Comparison of ENCODE assay signal across 12 cellular contexts in the genomic region with DNA sequence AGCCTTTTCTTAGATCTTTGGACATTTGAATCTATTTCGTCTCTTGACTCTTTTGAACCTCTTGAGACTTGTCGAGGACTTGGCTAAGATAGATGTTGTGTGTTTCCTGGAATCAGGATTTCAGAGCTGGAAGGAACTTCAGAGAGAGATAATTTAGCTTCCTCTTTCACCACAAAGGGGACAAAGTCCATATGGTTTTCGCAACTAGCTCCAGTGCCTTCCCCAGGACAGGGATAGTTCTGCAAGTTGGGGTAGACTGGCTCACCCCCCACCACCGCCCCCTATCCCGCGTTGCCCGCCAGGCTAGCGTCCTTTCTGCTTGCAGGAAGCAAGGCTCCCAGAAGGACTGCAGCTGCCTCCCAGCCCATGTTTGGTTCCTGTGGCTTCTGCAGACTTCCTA.
A peak's percentile ranks its signal among the peaks of the same experiment; 100 is the strongest.
DNase-seq lines count a peak whose midpoint lies in the region; ATAC-seq and TF ChIP-seq lines count a peak whose summit lies in the region.
"Had no signal": no experiment of that assay in that cellular context is flagged by ENCODE, and none has a peak within 500 bp of the region (broad histone marks: within the 10 kb centered on the region; RNA-seq: fewer than 3 reads in every experiment).

No MANE protein-coding gene starts in this region.

- 48 to 62% methylated on average over 7 to 8 of the region's 8 CpGs for WGBS in body of pancreas, 2 donors
- WGBS in liver: 4% methylated on average over 8 of the region's 8 CpGs
- WGBS in neuronal stem cell (ENCODE audit: extremely low coverage in 2 of 2, insufficient read length in 2 of 2, insufficient replicate concordance in 1 of 2), 2 donors: no CpG with 5 or more reads among the region's 8 CpGs

- no peak overlapping the region for H3K14ac ChIP-seq in neuronal stem cell (ENCODE audit: low read length)

- H3K18ac ChIP-seq in neuronal stem cell (ENCODE audit: low read length): no peak overlapping the region

- TF ChIP-seq POLR2A in body of pancreas (IDR thresholded peaks at IDR 0.05): no peak

- peaks cover 78% of the 10 kb centered on the region for H3K79me2 ChIP-seq in Loucy (ENCODE audit: insufficient read depth, low read length)

- H3K4me3 ChIP-seq in Loucy (ENCODE audit: low read length, poor library complexity, severe bottlenecking): no peak overlapping the region
- no peak overlapping the region for H3K4me3 ChIP-seq in body of pancreas
- peak overlapping the region in 2 of 3 donors; percentile 7 to 35 for H3K4me3 ChIP-seq in liver (ENCODE audit: low read depth in 1 of 3, low read length in 3 of 3)
- no peak overlapping the region for H3K4me3 ChIP-seq in upper lobe of right lung
- no peak overlapping the region for H3K4me3 ChIP-seq in neuronal stem cell (ENCODE audit: low read length in 2 of 2)
- H3K4me3 ChIP-seq: dorsolateral prefrontal cortex had no signal

- H3K9me2 ChIP-seq in Loucy (replicated peaks; ENCODE audit: low read depth, low read length): no peaks in the 10 kb centered on the region

- TF ChIP-seq CTCF in Loucy (conservative IDR thresholded peaks at IDR 0.05; ENCODE audit: low read length) (no peak), body of pancreas (IDR thresholded peaks at IDR 0.05) (no peak), liver (IDR thresholded peaks at IDR 0.05; ENCODE audit: low read depth, low read length, missing input control) (no peak), upper lobe of right lung (IDR thresholded peaks at IDR 0.05) (no peak)

- ATAC-seq in body of pancreas (peak; percentile 32), upper lobe of right lung (peak; percentile 80), GM21526 (IDR thresholded peaks at IDR 0.05; ENCODE audit: low FRiP score, unreplicated experiment) (no peak)
- ATAC-seq: activated CD8-positive, alpha-beta T cell treated with anti-CD3 and anti-CD28 coated beads for 36 hours; activated naive CD4-positive, alpha-beta T cell treated with anti-CD3 and anti-CD28 coated beads, Interleukin-2, amount 50 U/mL, for 72 hours had no signal

- H2BK15ac ChIP-seq in neuronal stem cell (ENCODE audit: low read length): no peak overlapping the region

- no peak overlapping the region for H3K4ac ChIP-seq in neuronal stem cell (ENCODE audit: low read length)

- H3K36me3 ChIP-seq in Loucy (ENCODE audit: insufficient read depth, low read length) (peaks cover 80% of the 10 kb centered on the region), body of pancreas (replicated peaks in 1 of 2; ENCODE audit: insufficient read depth in 1 of 2, low read depth in 2 of 2) (no peaks in the 10 kb centered on the region), liver (ENCODE audit: control insufficient read depth in 4 of 4, insufficient read depth in 3 of 4, low read depth in 1 of 4, low read length in 3 of 4) (no peaks in the 10 kb centered on the region), upper lobe of right lung (no peaks in the 10 kb centered on the region), neuronal stem cell (replicated peaks in 1 of 2; ENCODE audit: control insufficient read depth in 2 of 2, insufficient read depth in 2 of 2, low read length in 2 of 2) (peaks cover 0 to 6% of the 10 kb centered on the region in 2 donors)

- H4K91ac ChIP-seq in neuronal stem cell (ENCODE audit: low read depth, low read length, poor library complexity): no peak overlapping the region

- no peak overlapping the region for H2BK12ac ChIP-seq in neuronal stem cell (ENCODE audit: low read length)

- H2BK5ac ChIP-seq in neuronal stem cell (ENCODE audit: low read length): no peak overlapping the region

- H4K20me1 ChIP-seq in Loucy (ENCODE audit: insufficient read depth, low read length, poor library complexity, severe bottlenecking): peaks cover 68% of the 10 kb centered on the region

- H3K4me2 ChIP-seq in Loucy (ENCODE audit: low read depth, low read length, poor library complexity, severe bottlenecking): peak overlapping the region; percentile 26
- H3K4me2 ChIP-seq in neuronal stem cell (ENCODE audit: insufficient read depth, low read length, poor library complexity, severe bottlenecking): no peak overlapping the region

- H4K8ac ChIP-seq in neuronal stem cell (ENCODE audit: low read depth, low read length): no peak overlapping the region

- H3K9me3 ChIP-seq in Loucy (ENCODE audit: insufficient read depth, low read depth, low read length) (no peaks in the 10 kb centered on the region), body of pancreas (no peaks in the 10 kb centered on the region), liver (ENCODE audit: control insufficient read depth in 4 of 4, low read length in 3 of 4) (no peaks in the 10 kb centered on the region), upper lobe of right lung (no peaks in the 10 kb centered on the region), neuronal stem cell (replicated peaks in 1 of 2; ENCODE audit: control insufficient read depth in 2 of 2, insufficient read depth in 1 of 2, low read depth in 1 of 2, low read length in 2 of 2) (no peaks in the 10 kb centered on the region)

- TF ChIP-seq RAD21 in liver (IDR thresholded peaks at IDR 0.05): no peak

- H3K27me3 ChIP-seq in Loucy (ENCODE audit: insufficient read depth, low read length, poor library complexity, severe bottlenecking): no peaks in the 10 kb centered on the region
- no peaks in the 10 kb centered on the region for H3K27me3 ChIP-seq in body of pancreas
- no peaks in the 10 kb centered on the region for H3K27me3 ChIP-seq in liver (ENCODE audit: control insufficient read depth in 4 of 4, insufficient read depth in 4 of 4, low read length in 3 of 4)
- no peaks in the 10 kb centered on the region for H3K27me3 ChIP-seq in upper lobe of right lung
- no peaks in the 10 kb centered on the region for H3K27me3 ChIP-seq in neuronal stem cell (ENCODE audit: control insufficient read depth in 3 of 3, insufficient read depth in 3 of 3, low read depth in 1 of 3, low read length in 3 of 3)
- H3K27me3 ChIP-seq: dorsolateral prefrontal cortex had no signal

- intact Hi-C loops in body of pancreas (cut with DNase I) (no loop called here), upper lobe of right lung (cut with DNase I) (no loop called here)

- H3K9ac ChIP-seq in Loucy (ENCODE audit: low read depth, low read length, poor library complexity, severe bottlenecking) (no peak overlapping the region), liver (ENCODE audit: low read depth in 1 of 2, low read length in 2 of 2) (no peak overlapping the region), neuronal stem cell (ENCODE audit: low read depth, low read length, poor library complexity) (no peak overlapping the region)

- H2BK120ac ChIP-seq in neuronal stem cell (ENCODE audit: low read depth, low read length): no peak overlapping the region

- peak overlapping the region in 1 of 4 donors; percentile 47 for H3K27ac ChIP-seq in body of pancreas
- no peak overlapping the region for H3K27ac ChIP-seq in liver (ENCODE audit: low read depth in 1 of 2, low read length in 2 of 2)
- peak overlapping the region; percentile 33 for H3K27ac ChIP-seq in upper lobe of right lung
- no peak overlapping the region for H3K27ac ChIP-seq in neuronal stem cell (replicated peaks; ENCODE audit: low read length)
- H3K27ac ChIP-seq: dorsolateral prefrontal cortex had no signal

- H3K4me1 ChIP-seq in Loucy (ENCODE audit: insufficient read depth, low read length, poor library complexity, severe bottlenecking) (peaks cover 19% of the 10 kb centered on the region), body of pancreas (peaks cover 43% of the 10 kb centered on the region), liver (ENCODE audit: control insufficient read depth in 4 of 4, insufficient read depth in 4 of 4, low read length in 3 of 4) (peaks cover 13 to 25% (median 14%) of the 10 kb centered on the region in 4 donors), upper lobe of right lung (peaks cover 28% of the 10 kb centered on the region), neuronal stem cell (ENCODE audit: control insufficient read depth in 2 of 2, insufficient read depth in 1 of 2, low read depth in 1 of 2, low read length in 2 of 2) (peaks cover 0 to 3% of the 10 kb centered on the region in 2 donors)

- no peaks in the 10 kb centered on the region for H3K79me1 ChIP-seq in neuronal stem cell (ENCODE audit: low read depth, low read length)

- H2AK5ac ChIP-seq in neuronal stem cell (ENCODE audit: low read depth, low read length): no peak overlapping the region

- no peak overlapping the region for H3K23ac ChIP-seq in neuronal stem cell (ENCODE audit: low read depth, low read length, poor library complexity)

- H2AFZ ChIP-seq in Loucy (ENCODE audit: low read length): no peak overlapping the region
- no peak overlapping the region for H2AFZ ChIP-seq in neuronal stem cell (ENCODE audit: low read length)

- H3F3A ChIP-seq in Loucy (ENCODE audit: low read depth): no peaks in the 10 kb centered on the region

- DNase-seq in body of pancreas: peak; percentile 28 to 54 (median 41)
- peak; percentile 77 for DNase-seq in upper lobe of right lung
- no peak for DNase-seq in neuronal stem cell (ENCODE audit: low spot score)
- no peak for DNase-seq in globus pallidus (ENCODE audit: low spot score)
- DNase-seq: activated CD8-positive, alpha-beta T cell treated with anti-CD3 and anti-CD28 coated beads for 36 hours; dorsolateral prefrontal cortex; NCI-H345; stimulated activated CD4-positive, alpha-beta T cell treated with anti-CD3 and anti-CD28 coated beads, Interleukin-2, amount 100 ng/mL, for 24 hours had no signal

TF ChIP-seq in liver, 16 proteins besides CTCF, POLR2A, EP300 and RAD21 (continues in another document):
- peak; percentile 58 for TF ChIP-seq NR2F2 (IDR thresholded peaks at IDR 0.05)
- TF ChIP-seq SP1 (IDR thresholded peaks at IDR 0.05): peak; percentile 55
- TF ChIP-seq HNF4G (IDR thresholded peaks at IDR 0.05): peak; percentile 87
- peak in 1 of 2 donors; percentile 25 for TF ChIP-seq EGR1 (IDR thresholded peaks at IDR 0.05; ENCODE audit: low read depth in 2 of 2)
- TF ChIP-seq TAF1 (conservative IDR thresholded peaks at IDR 0.05): no peak
- TF ChIP-seq FOXA2 (IDR thresholded peaks at IDR 0.05): no peak
- no peak for TF ChIP-seq GABPA (IDR thresholded peaks at IDR 0.05 in 1 of 2, conservative IDR thresholded peaks at IDR 0.05 in 1 of 2)
- peak; percentile 35 to 37 for TF ChIP-seq JUND (IDR thresholded peaks at IDR 0.05)
- TF ChIP-seq HNF4A (conservative IDR thresholded peaks at IDR 0.05): peak; percentile 89 to 92

Comparison
In these comparisons a context has a peak if more than half of its experiments do, and no peak if none do; other contexts are left out.
1. H3K4me3 ChIP-seq: peak in liver (2 of 3); none in Loucy (single experiment), body of pancreas (0 of 2), upper lobe of right lung (single experiment) and neuronal stem cell (0 of 2).
2. DNase-seq: peak in body of pancreas (4 of 4) and upper lobe of right lung (single experiment); none in neuronal stem cell (single experiment) and globus pallidus (single experiment).